In genomic region chr20:12969071-12969669, GRCh38 we compare ENCODE assay signal across 17 cellular contexts. TPM values are rescaled to one million over a fixed set of nuclear protein-coding genes. Genes with fewer than 3 reads are reported as not detected.
A peak's percentile ranks its signal among the peaks of the same experiment; 100 is the strongest.
DNase-seq lines count a peak whose midpoint lies in the region; ATAC-seq and TF ChIP-seq lines count a peak whose summit lies in the region.
"Had no signal": no experiment of that assay in that cellular context is flagged by ENCODE, and none has a peak within 500 bp of the region (broad histone marks: within the 10 kb centered on the region; RNA-seq: fewer than 3 reads in every experiment).

No MANE protein-coding gene starts in this region.

- peaks cover 26% of the 10 kb centered on the region for H3K9me3 Mint-ChIP-seq in nephron progenitor cell
- H3K9me3 Mint-ChIP-seq in GM23338: peaks cover 17% of the 10 kb centered on the region

- no peaks in the 10 kb centered on the region for H3K9me2 ChIP-seq in GM23338 (ENCODE audit: insufficient read depth)

- H3K4me3 ChIP-seq in AG10803 (ENCODE audit: low read length) (no peak overlapping the region), GM23338 (no peak overlapping the region)
- H3K4me3 ChIP-seq: PC-9 had no signal

- H3K4me3 Mint-ChIP-seq in nephron progenitor cell: no peak overlapping the region
- H3K4me3 Mint-ChIP-seq in GM23338: no peak overlapping the region

- H3K4me1 ChIP-seq in GM23338 (ENCODE audit: insufficient read depth): no peaks in the 10 kb centered on the region

- TF ChIP-seq CTCF in AG10803 (conservative IDR thresholded peaks at IDR 0.05; ENCODE audit: low read length) (no peak), nephron progenitor cell (IDR thresholded peaks at IDR 0.05) (no peak), GM23338 (conservative IDR thresholded peaks at IDR 0.05; ENCODE audit: low read depth in 2 of 2) (no peak)

- DNase-seq in AG10803 (ENCODE audit: low read depth) (peak; percentile 42), HT1080 (ENCODE audit: low read depth) (peak; percentile 82), T1000 (lab: John Stamatoyannopoulos, UW) (peak; percentile 38), glomerular visceral epithelial cell (ENCODE audit: extremely low spot score) (peak; percentile 17), nephron progenitor cell (no peak), GM23338 (ENCODE audit: low spot score) (no peak)
- no peak for DNase-seq in activated effector memory CD4-positive, alpha-beta T cell treated with Interleukin-2 at 50 U/mL for 16 hours
- DNase-seq: C1 segment of cervical spinal cord, DMS79, KBM-7, NCI-H1417, NCI-H187 treated with DMSO at 0.1 percent for 48 hours, NCI-H2227 treated with DMSO at 0.1 percent for 48 hours, NCI-H524 treated with DMSO at 0.1 percent for 48 hours, PC-9 had no signal

- H3K79me2 ChIP-seq in GM23338 (replicated peaks; ENCODE audit: insufficient read depth): no peaks in the 10 kb centered on the region

- H3K4me1 Mint-ChIP-seq in nephron progenitor cell (peaks cover under 1% of the 10 kb centered on the region), GM23338 (peaks cover 4% of the 10 kb centered on the region)

- no peaks in the 10 kb centered on the region for H4K20me1 ChIP-seq in GM23338 (replicated peaks; ENCODE audit: insufficient read depth)

- no peak overlapping the region for H3K27ac ChIP-seq in GM23338 (ENCODE audit: low read depth)
- H3K27ac ChIP-seq: PC-9 had no signal

- H3F3A ChIP-seq in GM23338 (replicated peaks; ENCODE audit: low read depth): no peaks in the 10 kb centered on the region

- no peaks in the 10 kb centered on the region for H3K27me3 ChIP-seq in GM23338 (ENCODE audit: insufficient read depth)

- H3K27me3 Mint-ChIP-seq in nephron progenitor cell (ENCODE audit: low read depth, poor library complexity) (no peaks in the 10 kb centered on the region), GM23338 (ENCODE audit: insufficient read depth, low read depth, poor library complexity) (no peaks in the 10 kb centered on the region)

- ATAC-seq in GM23338: no peak
- no peak for ATAC-seq in HG03565 (IDR thresholded peaks at IDR 0.05; ENCODE audit: unreplicated experiment)
- ATAC-seq: HCT116 had no signal

- H3K27ac Mint-ChIP-seq in nephron progenitor cell: no peak overlapping the region
- no peak overlapping the region for H3K27ac Mint-ChIP-seq in GM23338

- H3K36me3 Mint-ChIP-seq in nephron progenitor cell (ENCODE audit: low read depth) (peaks cover 5% of the 10 kb centered on the region), GM23338 (ENCODE audit: low read depth) (peaks cover 11% of the 10 kb centered on the region)

- H3K36me3 ChIP-seq in GM23338 (ENCODE audit: insufficient read depth): no peaks in the 10 kb centered on the region

- H2AFZ ChIP-seq in GM23338: no peak overlapping the region
- H2AFZ ChIP-seq: PC-9 had no signal

- H3K4me2 ChIP-seq in GM23338: no peak overlapping the region
- H3K4me2 ChIP-seq: PC-9 had no signal

TF ChIP-seq in GM23338, 12 proteins besides CTCF, POLR2A, EP300 and RAD21:
- TF ChIP-seq CREB1 (CRISPR knock-in tag; IDR thresholded peaks at IDR 0.05; ENCODE audit: low read depth): no peak

RNA-seq across cellular contexts. Expression of gene SPTLC3, which starts 39.6 kb away (rescaled TPM):
- 6.5 and 8.6 TPM in 2 replicates for total RNA-seq in HT1080 (2014; rRNA removed; shearing (Covaris generic))
- polyA plus RNA-seq in HT1080 (2015; cell fraction: cytosol; rRNA removed): 1.8 and 2.8 TPM in 2 replicates
- polyA plus RNA-seq in HT1080 (2015; cell fraction: nucleus; rRNA removed): 5.3 and 10.6 TPM in 2 replicates
- total RNA-seq in GM23338 (2014; rRNA removed; shearing (Covaris generic)): 0.52 TPM in 1 of 2 replicates, not detected in the other
- 0.66 and 0.73 TPM in 2 replicates for polyA plus RNA-seq in GM23338 (2016; fragmentation: Nextera tagmentation; extraction: Ambion mirVana)

Comparison
In these comparisons a context has a peak if more than half of its experiments do, and no peak if none do; other contexts are left out.
1. DNase-seq: peak in AG10803 (single experiment), HT1080 (single experiment), T1000 (single experiment) and glomerular visceral epithelial cell (single experiment); none in nephron progenitor cell (single experiment), GM23338 (single experiment) and activated effector memory CD4-positive, alpha-beta T cell treated with Interleukin-2 at 50 U/mL for 16 hours (single experiment).